ENCODE assay signal across 9 cellular contexts in the genomic region with DNA sequence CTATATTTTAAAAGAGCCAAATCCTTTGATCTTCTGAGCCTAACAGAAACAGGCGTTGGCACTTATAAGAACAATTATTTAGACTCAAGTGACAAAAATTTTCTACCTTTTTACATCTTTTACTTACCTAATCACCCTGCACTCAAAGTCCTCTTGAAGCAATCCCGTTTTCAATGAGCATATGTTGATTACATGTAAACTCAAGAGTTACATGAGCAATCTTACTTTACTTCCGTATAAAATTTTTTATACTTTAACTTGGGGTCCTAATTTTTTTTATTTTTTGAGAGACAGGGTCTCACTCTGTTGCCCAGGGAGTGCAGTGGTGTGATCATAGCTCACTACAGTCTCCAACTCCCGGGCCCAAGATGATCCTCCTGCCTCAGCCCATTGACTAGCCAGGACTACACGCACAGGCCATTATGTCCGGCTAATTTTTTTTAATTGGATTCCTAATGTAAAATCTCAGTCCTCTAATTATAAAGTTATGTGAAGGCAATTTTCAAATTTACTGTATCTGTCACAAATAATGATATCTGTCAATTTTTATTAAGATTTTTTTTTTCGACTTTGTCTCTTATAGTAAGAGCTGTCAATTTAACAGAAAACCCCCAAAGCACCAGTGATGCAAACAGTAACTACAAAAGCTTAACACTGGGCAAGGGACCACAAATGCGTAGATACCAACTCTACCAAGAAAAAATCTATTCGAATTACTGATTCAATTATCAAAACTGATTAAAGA.
A peak's percentile ranks its signal among the peaks of the same experiment; 100 is the strongest.
DNase-seq lines count a peak whose midpoint lies in the region; ATAC-seq and TF ChIP-seq lines count a peak whose summit lies in the region.
"Had no signal": no experiment of that assay in that cellular context is flagged by ENCODE, and none has a peak within 500 bp of the region (broad histone marks: within the 10 kb centered on the region; RNA-seq: fewer than 3 reads in every experiment).

No MANE protein-coding gene starts in this region.

- no peaks in the 10 kb centered on the region for H3K9me3 Mint-ChIP-seq in nephron

- H3K27me3 Mint-ChIP-seq in nephron (ENCODE audit: low read depth) = peaks cover 4% of the 10 kb centered on the region

- no peaks in the 10 kb centered on the region for H3K9me3 ChIP-seq in BLaER1

- H3K27me3 ChIP-seq in BLaER1 = no peaks in the 10 kb centered on the region

- peaks cover 58% of the 10 kb centered on the region for H3K4me1 Mint-ChIP-seq in nephron

- no peak for TF ChIP-seq CTCF in coronary artery (IDR thresholded peaks at IDR 0.05)
- TF ChIP-seq CTCF in nephron (IDR thresholded peaks at IDR 0.05; ENCODE audit: unreplicated experiment in 3 of 3) = no peak
- TF ChIP-seq CTCF in GM13977 (IDR thresholded peaks at IDR 0.05; ENCODE audit: extremely low read depth, insufficient read depth, missing control alignments) = no peak

- peaks cover 30% of the 10 kb centered on the region for H3K36me3 ChIP-seq in BLaER1

- no peak overlapping the region for H3K27ac ChIP-seq in BLaER1
- peak overlapping the region; percentile 93 to 96 for H3K27ac ChIP-seq in coronary artery

- peak overlapping the region; percentile 96 to 100 (median 99) for H3K27ac Mint-ChIP-seq in nephron

- H3K4me1 ChIP-seq in BLaER1 = peaks cover 58% of the 10 kb centered on the region

- H3K4me3 ChIP-seq in BLaER1 (peak overlapping the region; percentile 88), coronary artery (peak overlapping the region; percentile 95)

- peak overlapping the region; percentile 99 for H3K9ac ChIP-seq in BLaER1

- peak overlapping the region; percentile 94 to 97 (median 94) for H3K4me3 Mint-ChIP-seq in nephron

- peaks cover 70% of the 10 kb centered on the region for H4K20me1 ChIP-seq in BLaER1

- peaks cover 15% of the 10 kb centered on the region for H3K36me3 Mint-ChIP-seq in nephron (ENCODE audit: low read depth)

- DNase-seq in NAMALWA (ENCODE audit: low spot score) (peak; percentile 17), coronary artery (ENCODE audit: low spot score) (no peak), GM13977 (ENCODE audit: low spot score) (no peak), HuH-7 (ENCODE audit: low spot score) (no peak), NCI-H774 (lab: John Stamatoyannopoulos, UW) (no peak)
- DNase-seq: amniotic stem cell had no signal

- in situ Hi-C loops in GM13977 (cut with MboI; ENCODE audit: low pct_unique_long_range_greater_than_20kb, low sequenced_read_pairs, unreplicated experiment) = no loop called here

- H3K4me2 ChIP-seq in BLaER1 = peak overlapping the region; percentile 97

- ATAC-seq in HG02840 (IDR thresholded peaks at IDR 0.05; ENCODE audit: low FRiP score, unreplicated experiment) = no peak
